In the genomic region with DNA sequence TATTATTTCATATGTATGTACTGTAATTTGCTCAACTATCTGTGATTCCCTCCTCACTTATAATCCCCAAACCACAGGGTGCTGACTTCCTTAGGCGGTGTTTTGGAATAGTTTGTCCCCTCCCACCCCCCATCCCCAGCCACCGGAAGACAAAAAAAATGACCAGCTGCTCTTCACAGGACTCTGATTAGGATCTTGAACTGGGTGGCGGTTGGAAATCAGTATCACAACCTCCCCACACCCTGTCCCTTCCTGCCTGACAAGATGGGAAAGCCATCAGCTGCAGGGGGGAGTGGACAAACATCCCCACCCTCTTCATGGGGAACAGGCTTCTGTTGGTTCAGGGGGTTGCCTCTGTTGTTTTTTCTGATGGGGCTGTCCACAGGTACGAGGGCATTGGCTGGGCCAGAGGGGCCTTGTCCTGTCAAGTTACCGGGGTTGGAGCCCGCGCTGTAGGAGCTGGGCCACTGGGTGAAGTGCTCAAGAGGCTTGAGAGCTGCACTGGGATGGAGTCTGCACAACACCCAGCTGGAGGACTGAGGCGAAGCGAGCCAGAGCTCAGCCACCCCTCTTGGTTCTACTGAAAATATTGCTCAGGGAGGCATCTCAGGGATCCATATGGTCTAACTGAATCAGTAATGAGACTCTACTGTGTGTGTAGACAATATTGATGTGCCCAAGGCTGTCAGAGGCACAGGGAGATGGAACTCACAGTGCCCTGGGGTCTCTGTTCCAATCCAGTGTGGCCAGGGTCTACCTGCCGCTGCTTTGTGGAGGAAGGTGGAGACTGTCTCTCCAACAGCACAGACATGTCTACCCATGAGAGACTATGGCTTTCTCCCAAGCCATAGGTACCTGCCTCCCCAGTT, we compare ENCODE assay signal across 25 cellular contexts. TPM values are rescaled to one million over a fixed set of nuclear protein-coding genes. Genes with fewer than 3 reads are reported as not detected.
DNase-seq lines count a peak whose midpoint lies in the region; ATAC-seq and TF ChIP-seq lines count a peak whose summit lies in the region.
"Had no signal": no experiment of that assay in that cellular context is flagged by ENCODE, and none has a peak within 500 bp of the region (broad histone marks: within the 10 kb centered on the region; RNA-seq: fewer than 3 reads in every experiment).

No MANE protein-coding gene starts in this region.

- H3K27ac Mint-ChIP-seq in glutamatergic neuron (ENCODE audit: unreplicated experiment) = peak overlapping the region; percentile 17
- H3K27ac Mint-ChIP-seq: activated CD8-positive, alpha-beta T cell treated with anti-CD3 and anti-CD28 coated beads for 36 hours had no signal

- peaks cover 3% of the 10 kb centered on the region for H3K9me3 Mint-ChIP-seq in glutamatergic neuron (ENCODE audit: unreplicated experiment)
- H3K9me3 Mint-ChIP-seq: activated CD8-positive, alpha-beta T cell treated with anti-CD3 and anti-CD28 coated beads for 36 hours had no signal

- no peaks in the 10 kb centered on the region for H3K27me3 ChIP-seq in heart left ventricle
- no peaks in the 10 kb centered on the region for H3K27me3 ChIP-seq in SJCRH30
- H3K27me3 ChIP-seq in subcutaneous abdominal adipose tissue (ENCODE audit: control insufficient read depth in 5 of 5, insufficient read depth in 4 of 5, low read length in 5 of 5) = peaks cover 0 to 2% (median 0%) of the 10 kb centered on the region in 5 donors
- H3K27me3 ChIP-seq: esophagus muscularis mucosa, gastrocnemius medialis, SJSA1 had no signal

- DNase-seq in heart left ventricle (peak in 1 of 5 donors; percentile 39), Right ventricle myocardium inferior (ENCODE audit: missing footprints) (no peak), SJCRH30 (peak; percentile 46 to 58), glutamatergic neuron (no peak), sciatic nerve (ENCODE audit: low spot score) (no peak), activated T-cell treated with anti-CD3 and anti-CD28 coated beads for 4 hours (no peak), globus pallidus (ENCODE audit: low spot score) (no peak)
- DNase-seq: activated CD8-positive, alpha-beta T cell treated with anti-CD3 and anti-CD28 coated beads for 36 hours; activated naive CD4-positive, alpha-beta T cell treated with Interleukin-2 at 50 U/mL for 16 hours; activated T-cell treated with anti-CD3 and anti-CD28 coated beads, Interleukin-2, amount 50 U/mL, for 1 hour; aorta; C1 segment of cervical spinal cord; cerebellar nuclear complex; DMS 273 treated with DMSO at 0.1 percent for 48 hours; effector memory CD4-positive, alpha-beta T cell; gastrocnemius medialis; MM.1S; NCI-H1436 treated with DMSO at 0.1 percent for 48 hours; NCI-H2171 treated with DMSO at 0.1 percent for 48 hours; nucleus accumbens; T-helper 2 cell had no signal

- H3K4me3 ChIP-seq in heart left ventricle = no peak overlapping the region
- no peak overlapping the region for H3K4me3 ChIP-seq in SJCRH30
- no peak overlapping the region for H3K4me3 ChIP-seq in subcutaneous abdominal adipose tissue (ENCODE audit: low read depth in 1 of 5, low read length in 5 of 5)
- H3K4me3 ChIP-seq: A549, esophagus muscularis mucosa, gastrocnemius medialis, SJSA1 had no signal

- H3K9ac ChIP-seq in subcutaneous abdominal adipose tissue (ENCODE audit: low read length in 5 of 5) = no peak overlapping the region

- TF ChIP-seq CTCF in heart left ventricle (IDR thresholded peaks at IDR 0.05) = no peak
- TF ChIP-seq CTCF in glutamatergic neuron (IDR thresholded peaks at IDR 0.05; ENCODE audit: partially characterized antibody, unreplicated experiment) = no peak

- intact Hi-C loops in heart left ventricle (cut with DNase I) (loop anchor here in 4 of 10 donors (5.0 to 10.0 kb wide), 5 partner anchors 40 to 80 kb away; no protein-coding TSS in a partner anchor), Right ventricle myocardium inferior (cut with DNase I) (loop anchor here (2.0 kb wide), 1 partner anchor 84 kb away; no protein-coding TSS in a partner anchor), sciatic nerve (cut with DNase I) (no loop called here)

- H3K36me3 ChIP-seq in heart left ventricle (no peaks in the 10 kb centered on the region), SJCRH30 (peaks cover 8% of the 10 kb centered on the region), subcutaneous abdominal adipose tissue (ENCODE audit: control insufficient read depth in 5 of 5, insufficient read depth in 5 of 5, low read length in 5 of 5) (no peaks in the 10 kb centered on the region)
- H3K36me3 ChIP-seq: esophagus muscularis mucosa, gastrocnemius medialis, SJSA1 had no signal

- H3K27me3 Mint-ChIP-seq in glutamatergic neuron (ENCODE audit: unreplicated experiment) = peaks cover 5% of the 10 kb centered on the region
- H3K27me3 Mint-ChIP-seq: activated CD8-positive, alpha-beta T cell treated with anti-CD3 and anti-CD28 coated beads for 36 hours had no signal

- H3K27ac ChIP-seq in heart left ventricle (peak overlapping the region in 9 of 12 donors; percentile 12 to 66 (median 52)), SJCRH30 (peak overlapping the region; percentile 34; the same call in 1 of the 2 replicates), subcutaneous abdominal adipose tissue (ENCODE audit: low read depth, low read length) (peak overlapping the region; percentile 10)
- H3K27ac ChIP-seq: esophagus muscularis mucosa, SJSA1 had no signal

- H3K4me1 ChIP-seq in heart left ventricle (peaks cover 18 to 93% (median 66%) of the 10 kb centered on the region in 12 donors), SJCRH30 (peaks cover 18% of the 10 kb centered on the region), subcutaneous abdominal adipose tissue (ENCODE audit: control insufficient read depth in 5 of 5, insufficient read depth in 5 of 5, low read length in 5 of 5) (peaks cover 3 to 92% (median 44%) of the 10 kb centered on the region in 5 donors)

- ATAC-seq in heart left ventricle (peak; percentile 6 to 68 (median 26)), Right ventricle myocardium inferior (no peak), sciatic nerve (no peak)
- ATAC-seq: A549; activated CD8-positive, alpha-beta T cell treated with anti-CD3 and anti-CD28 coated beads for 36 hours; gastrocnemius medialis had no signal

- no peak for TF ChIP-seq POLR2A in heart left ventricle (IDR thresholded peaks at IDR 0.05)

- 70 to 78% (median 73%) methylated on average over 7 to 10 of the region's 10 CpGs for WGBS in heart left ventricle, 4 donors

- H3K9me3 ChIP-seq in heart left ventricle = no peaks in the 10 kb centered on the region
- H3K9me3 ChIP-seq in SJCRH30 (replicated peaks) = no peaks in the 10 kb centered on the region
- no peaks in the 10 kb centered on the region for H3K9me3 ChIP-seq in subcutaneous abdominal adipose tissue (ENCODE audit: control insufficient read depth in 5 of 5, low read length in 5 of 5)
- H3K9me3 ChIP-seq: A549, esophagus muscularis mucosa, gastrocnemius medialis, SJSA1 had no signal

- H3K4me1 Mint-ChIP-seq in glutamatergic neuron (ENCODE audit: low read depth, unreplicated experiment) = peaks cover 12% of the 10 kb centered on the region

- no peaks in the 10 kb centered on the region for H3K36me3 Mint-ChIP-seq in glutamatergic neuron (ENCODE audit: unreplicated experiment)

- H3K4me3 Mint-ChIP-seq in glutamatergic neuron (ENCODE audit: unreplicated experiment) = no peak overlapping the region
- H3K4me3 Mint-ChIP-seq: activated CD8-positive, alpha-beta T cell treated with anti-CD3 and anti-CD28 coated beads for 36 hours had no signal

RNA-seq across cellular contexts. Expression of a gene that starts 28.2 kb away (rescaled TPM):
- total RNA-seq in heart left ventricle (100 to 1,000 TPM in 1 of 9 donors, 10 to 100 TPM in 8; 58.0 to 107 (median 85.0) TPM), Right ventricle myocardium inferior (69.0 TPM), glutamatergic neuron (ENCODE audit: unreplicated experiment) (124 TPM), sciatic nerve (84.0 TPM)
- 10 to 100 TPM; 30.5 to 37.6 TPM for polyA plus RNA-seq in heart left ventricle
- total RNA-seq in SJCRH30 (2014; rRNA removed; shearing (Covaris generic)) = 63.8 and 68.2 TPM in 2 replicates

Comparison
In these comparisons a context has a peak if more than half of its experiments do, and no peak if none do; other contexts are left out.
1. ATAC-seq: peak in heart left ventricle (4 of 4); none in Right ventricle myocardium inferior (single experiment) and sciatic nerve (single experiment).
2. DNase-seq: peak in SJCRH30 (2 of 2); none in Right ventricle myocardium inferior (single experiment), glutamatergic neuron (single experiment), sciatic nerve (single experiment), activated T-cell treated with anti-CD3 and anti-CD28 coated beads for 4 hours (single experiment) and globus pallidus (single experiment).
3. Peak in every context shown above with its lines, with median percentiles within 50 percentile points of each other: H3K27ac ChIP-seq.